Comparison of ENCODE assay signal across 9 cellular contexts in genomic region chr18:13159579-13159978, GRCh38. TPM values are rescaled to one million over a fixed set of nuclear protein-coding genes. Genes with fewer than 3 reads are reported as not detected.
DNase-seq lines count a peak whose midpoint lies in the region; ATAC-seq, FAIRE-seq and TF ChIP-seq lines count a peak whose summit lies in the region.
"Had no signal": no experiment of that assay in that cellular context is flagged by ENCODE, and none has a peak within 500 bp of the region (broad histone marks: within the 10 kb centered on the region; RNA-seq: fewer than 3 reads in every experiment).

No MANE protein-coding gene starts in this region.

- peaks cover 3% of the 10 kb centered on the region; the same call in 1 of the 3 replicates for H3K9me3 ChIP-seq in A549
- peaks cover 7% of the 10 kb centered on the region for H3K9me3 ChIP-seq in T-helper 17 cell (ENCODE audit: control insufficient read depth, low read length, poor library complexity, severe bottlenecking)

- peak; percentile 52; the same call in 2 of the 3 replicates for TF ChIP-seq CTCF in A549 (IDR thresholded peaks at IDR 0.05)

- POLR2A ChIA-PET in A549 (lab: Yijun Ruan, JAX): no interaction called here

- no peaks in the 10 kb centered on the region for H3K36me3 Mint-ChIP-seq in T-helper 17 cell (ENCODE audit: low read depth)

- H3K4me1 ChIP-seq in A549: no peaks in the 10 kb centered on the region

- H3K27ac Mint-ChIP-seq in T-helper 17 cell: no peak overlapping the region

- no peak for TF ChIP-seq EP300 in A549 (IDR thresholded peaks at IDR 0.05)

- no peak overlapping the region for H3K4me3 ChIP-seq in A549

- ATAC-seq in A549 (peak in 1 of 2 experiments; percentile 62; a peak in 2 of 6 replicates), T-helper 17 cell (peak; percentile 67), HG02973 (IDR thresholded peaks at IDR 0.05; ENCODE audit: unreplicated experiment) (no peak), GM21717 (IDR thresholded peaks at IDR 0.05; ENCODE audit: unreplicated experiment) (no peak)

- 37% methylated on average over 5 of the region's 5 CpGs for WGBS in A549 (ENCODE audit: missing lambda C conversion rate)

- TF ChIP-seq RAD21 in A549 (conservative IDR thresholded peaks at IDR 0.05 in 1 of 2, IDR thresholded peaks at IDR 0.05 in 1 of 2): peak; percentile 34 to 48; a peak in 3 of 5 replicates

- H3K4me2 ChIP-seq in A549: no peak overlapping the region

- H3K4me1 Mint-ChIP-seq in T-helper 17 cell: no peaks in the 10 kb centered on the region

- DNase-seq in A549 (ENCODE audit: low read depth in 1 of 2, low spot score in 1 of 2) (peak; percentile 40 to 59), GM03348 (ENCODE audit: low spot score) (peak; percentile 81), NCI-H128 (lab: John Stamatoyannopoulos, UW; ENCODE audit: unreplicated experiment) (peak; percentile 19), T-helper 17 cell (no peak), fibroblast of the conjunctiva (ENCODE audit: low read depth) (peak; percentile 56), non-pigmented ciliary epithelial cell (ENCODE audit: low read depth) (peak; percentile 35)

- CTCF ChIA-PET in A549 (lab: Yijun Ruan, JAX): interaction anchor here (0.6 to 2.0 kb wide), 16 partner anchors 11 to 434 kb away, joined by 3 to 6 read pairs (median 3); no protein-coding TSS in a partner anchor

- no peak for TF ChIP-seq POLR2A in A549 (IDR thresholded peaks at IDR 0.05; ENCODE audit: low read length)

- H3K27ac ChIP-seq in A549: no peak overlapping the region
- H3K27ac ChIP-seq: epithelial cell of prostate had no signal

- H3K27me3 Mint-ChIP-seq in T-helper 17 cell: peaks cover 12% of the 10 kb centered on the region

- no peak for FAIRE-seq in A549 (lab: Jason Lieb, UNC)

- H3K4me3 Mint-ChIP-seq in T-helper 17 cell: no peak overlapping the region

TF ChIP-seq in A549, 52 proteins besides CTCF, POLR2A, EP300 and RAD21:
- TF ChIP-seq TFCP2L1 (CRISPR knock-in tag; IDR thresholded peaks at IDR 0.05) (no peak), SMC3 (IDR thresholded peaks at IDR 0.05) (peak; percentile 48; the same call in 2 of the 3 replicates), MAFK (IDR thresholded peaks at IDR 0.05; ENCODE audit: partially characterized antibody) (peak; percentile 41)

RNA-seq across cellular contexts. Expression of gene LDLRAD4, which starts 59.0 kb away (rescaled TPM):
- polyA plus RNA-seq in A549 (2011; rRNA removed) (7.4 and 7.6 TPM in 2 replicates), A549 (2017; fragmentation: RNase III; extraction: RNeasy Plus Mini Kit Qiagen cat#74134 plus additional on column Dnase treatment) (2.5 to 5.2 TPM (median 4.6 TPM) in 3 replicates)
- polyA plus RNA-seq in A549 (2012; cell fraction: cytosol; rRNA removed): 2.0 and 2.4 TPM in 2 replicates
- polyA plus RNA-seq in A549 (2012; cell fraction: nucleus; rRNA removed): 2.1 and 4.2 TPM in 2 replicates
- polyA minus RNA-seq in A549 (2011; rRNA and poly(A)+ RNA removed): 2.8 and 2.9 TPM in 2 replicates
- total RNA-seq in T-helper 17 cell: 100 to 1,000 TPM; 112 to 120 TPM

Comparison
In these comparisons a context has a peak if more than half of its experiments do, and no peak if none do; other contexts are left out.
1. DNase-seq: peak in A549 (2 of 2), GM03348 (single experiment), NCI-H128 (single experiment), fibroblast of the conjunctiva (single experiment) and non-pigmented ciliary epithelial cell (single experiment); none in T-helper 17 cell (0 of 3).